ENCODE assay signal across 11 cellular contexts in genomic region chr22:16783930-16784354, GRCh38. TPM values are rescaled to one million over a fixed set of nuclear protein-coding genes. Genes with fewer than 3 reads are reported as not detected.
DNase-seq lines count a peak whose midpoint lies in the region; ATAC-seq and TF ChIP-seq lines count a peak whose summit lies in the region.
"Had no signal": no experiment of that assay in that cellular context is flagged by ENCODE, and none has a peak within 500 bp of the region (broad histone marks: within the 10 kb centered on the region; RNA-seq: fewer than 3 reads in every experiment).

No MANE protein-coding gene starts in this region.

- H3K4me1 Mint-ChIP-seq in CD4-positive, alpha-beta T cell (ENCODE audit: low read depth) = no peaks in the 10 kb centered on the region

- H3K27me3 Mint-ChIP-seq in CD4-positive, alpha-beta T cell = peaks cover 5% of the 10 kb centered on the region

- H3K4me1 ChIP-seq in heart right ventricle (no peaks in the 10 kb centered on the region), prostate gland (replicated peaks) (no peaks in the 10 kb centered on the region)

- no peaks in the 10 kb centered on the region for H3K9me3 ChIP-seq in CD4-positive, alpha-beta T cell (ENCODE audit: control insufficient read depth, low read length)
- H3K9me3 ChIP-seq in heart right ventricle = no peaks in the 10 kb centered on the region
- no peaks in the 10 kb centered on the region for H3K9me3 ChIP-seq in prostate gland

- peak; percentile 20 for TF ChIP-seq CTCF in CD4-positive, alpha-beta T cell (IDR thresholded peaks at IDR 0.05)
- TF ChIP-seq CTCF in heart right ventricle (IDR thresholded peaks at IDR 0.05) (peak in 3 of 9 donors; percentile 11 to 35 (median 19)), prostate gland (IDR thresholded peaks at IDR 0.05) (no peak)

- 68 to 74% methylated on average over 8 of the region's 8 CpGs for WGBS in heart right ventricle, 2 donors
- 75% methylated on average over 8 of the region's 8 CpGs for WGBS in prostate gland

- no peaks in the 10 kb centered on the region for H3K27me3 ChIP-seq in CD4-positive, alpha-beta T cell (ENCODE audit: control insufficient read depth, insufficient read depth, low read length)
- H3K27me3 ChIP-seq in heart right ventricle (no peaks in the 10 kb centered on the region), prostate gland (replicated peaks; ENCODE audit: insufficient read depth) (no peaks in the 10 kb centered on the region)

- CTCF ChIA-PET in CD4-positive, alpha-beta T cell (lab: Charles Lee) = no interaction called here

- POLR2A ChIA-PET in CD4-positive, alpha-beta T cell (lab: Charles Lee) = no interaction called here

- H3K36me3 ChIP-seq in heart right ventricle (no peaks in the 10 kb centered on the region), prostate gland (no peaks in the 10 kb centered on the region)

- H3K27ac ChIP-seq in CD4-positive, alpha-beta T cell (ENCODE audit: low read depth, low read length) = no peak overlapping the region
- H3K27ac ChIP-seq in heart right ventricle (no peak overlapping the region), substantia nigra (ENCODE audit: low read depth, low read length, poor library complexity, severe bottlenecking) (no peak overlapping the region), prostate gland (no peak overlapping the region)

- no peak overlapping the region for H3K27ac Mint-ChIP-seq in CD4-positive, alpha-beta T cell

- H3K4me3 ChIP-seq in heart right ventricle (no peak overlapping the region), prostate gland (no peak overlapping the region)

- no peak for ATAC-seq in CD4-positive, alpha-beta T cell (ENCODE audit: poor library complexity)
- no peak for ATAC-seq in heart right ventricle

- H3K4me3 Mint-ChIP-seq in CD4-positive, alpha-beta T cell = no peak overlapping the region

- DNase-seq in CD4-positive, alpha-beta T cell = no peak
- DNase-seq in H4 (ENCODE audit: low spot score) (peak; percentile 15), OCI-M1 (lab: John Stamatoyannopoulos, UW) (peak; percentile 85), iPS-NIHi7 (ENCODE audit: extremely low spot score) (peak; percentile 49), heart right ventricle (no peak), substantia nigra (lab: John Stamatoyannopoulos, UW) (no peak), activated T-cell treated with anti-CD3 and anti-CD28 coated beads for 4 hours (no peak), prostate gland (ENCODE audit: low spot score) (no peak)
- DNase-seq: activated CD4-positive, alpha-beta T cell treated with anti-CD3 and anti-CD28 coated beads for 1 hour; NCI-H1694 treated with DMSO at 0.1 percent for 48 hours had no signal

- no peaks in the 10 kb centered on the region for H3K36me3 Mint-ChIP-seq in CD4-positive, alpha-beta T cell (ENCODE audit: low read depth)

- TF ChIP-seq POLR2A in prostate gland (IDR thresholded peaks at IDR 0.05) = no peak

- no peaks in the 10 kb centered on the region for H3K9me3 Mint-ChIP-seq in CD4-positive, alpha-beta T cell

- intact Hi-C loops in CD4-positive, alpha-beta T cell (cut with DNase I, micrococcal nuclease) = no loop called here
- intact Hi-C loops in heart right ventricle (cut with DNase I) = no loop called here
- intact Hi-C loops in prostate gland (cut with DNase I) = no loop called here

RNA-seq across cellular contexts. Expression of gene XKR3, which starts 41.3 kb away (rescaled TPM):
- total RNA-seq in CD4-positive, alpha-beta T cell = not detected
- 0.06 TPM in 1 of 2 replicates, not detected in the other for total RNA-seq in H4 (2014; rRNA removed; shearing (Covaris generic))
- total RNA-seq in heart right ventricle (not detected), prostate gland (under 1 TPM in 1 of 2 donors, not detected in 1; 0.74 TPM)
- not detected for polyA plus RNA-seq in heart right ventricle
- total RNA-seq: astrocyte had no signal

Comparison
In these comparisons a context has a peak if more than half of its experiments do, and no peak if none do; other contexts are left out.
1. DNase-seq: peak in H4 (single experiment), OCI-M1 (single experiment) and iPS-NIHi7 (single experiment); none in CD4-positive, alpha-beta T cell (0 of 10), heart right ventricle (0 of 2), substantia nigra (0 of 49), activated T-cell treated with anti-CD3 and anti-CD28 coated beads for 4 hours (single experiment) and prostate gland (single experiment).